In the genomic region with DNA sequence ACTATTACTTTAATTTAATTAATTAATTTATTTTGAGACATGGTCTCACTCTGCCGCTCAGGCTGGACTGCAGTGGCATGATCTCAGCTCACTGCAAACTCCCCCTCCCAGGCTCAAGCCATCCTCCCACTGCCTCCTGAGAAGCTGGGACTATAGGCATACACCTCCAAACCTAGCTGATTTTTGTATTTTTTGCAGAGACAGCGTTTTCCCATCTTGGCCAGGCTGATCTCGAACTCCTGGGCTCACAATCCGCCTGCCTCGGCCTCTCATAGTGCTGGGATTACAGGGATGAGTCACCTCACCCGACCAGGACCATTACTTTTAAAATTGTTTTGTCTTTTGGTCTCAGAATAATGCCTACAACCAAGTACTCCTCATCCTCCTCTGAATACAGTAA, we compare ENCODE assay signal across 12 cellular contexts. TPM values are rescaled to one million over a fixed set of nuclear protein-coding genes. Genes with fewer than 3 reads are reported as not detected.
DNase-seq lines count a peak whose midpoint lies in the region; ATAC-seq and TF ChIP-seq lines count a peak whose summit lies in the region.
"Had no signal": no experiment of that assay in that cellular context is flagged by ENCODE, and none has a peak within 500 bp of the region (broad histone marks: within the 10 kb centered on the region; RNA-seq: fewer than 3 reads in every experiment).

No MANE protein-coding gene starts in this region.

- H3K9me3 ChIP-seq in breast epithelium (no peaks in the 10 kb centered on the region), IMR-90 (ENCODE audit: control insufficient read depth, insufficient read depth, low read length) (no peaks in the 10 kb centered on the region)
- H3K9me3 ChIP-seq: BLaER1, HAP-1 had no signal

- H3K79me1 ChIP-seq in IMR-90 (ENCODE audit: low read depth in 1 of 2, low read length in 2 of 2) = peaks cover 8 to 18% of the 10 kb centered on the region in 2 experiments

- H3K4ac ChIP-seq in IMR-90 (ENCODE audit: low read depth, low read length) = no peak overlapping the region

- no peak for ATAC-seq in IMR-90 (ENCODE audit: low read depth)
- ATAC-seq in central memory CD8-positive, alpha-beta T cell (replicated peaks; ENCODE audit: extremely low read depth, poor library complexity, severe bottlenecking) = no peak

- no peak overlapping the region for H4K8ac ChIP-seq in IMR-90 (ENCODE audit: low read depth in 2 of 2, low read length in 2 of 2)

- H3K27me3 Mint-ChIP-seq in MCF 10A (ENCODE audit: insufficient read depth, unreplicated experiment) = no peaks in the 10 kb centered on the region
- H3K27me3 Mint-ChIP-seq in central memory CD8-positive, alpha-beta T cell = no peaks in the 10 kb centered on the region
- H3K27me3 Mint-ChIP-seq in activated CD4-positive, alpha-beta T cell treated with anti-CD3 and anti-CD28 coated beads, Interleukin-2, amount 10 ng/mL, durations not matched to agents 7 days and 5 days = no peaks in the 10 kb centered on the region

- TF ChIP-seq CTCF in MCF 10A (IDR thresholded peaks at IDR 0.05; ENCODE audit: unreplicated experiment) (no peak), breast epithelium (IDR thresholded peaks at IDR 0.05) (no peak), IMR-90 (conservative IDR thresholded peaks at IDR 0.05; ENCODE audit: low read depth, low read length) (no peak)

- H3K4me3 Mint-ChIP-seq in MCF 10A (ENCODE audit: unreplicated experiment) = no peak overlapping the region
- no peak overlapping the region for H3K4me3 Mint-ChIP-seq in central memory CD8-positive, alpha-beta T cell
- H3K4me3 Mint-ChIP-seq in activated CD4-positive, alpha-beta T cell treated with anti-CD3 and anti-CD28 coated beads, Interleukin-2, amount 10 ng/mL, durations not matched to agents 7 days and 5 days = no peak overlapping the region

- DNase-seq in MCF 10A (ENCODE audit: unreplicated experiment) (no peak), breast epithelium (ENCODE audit: low spot score in 2 of 2) (no peak), IMR-90 (no peak), AML-193 (lab: John Stamatoyannopoulos, UW) (no peak), activated gamma-delta T cell treated with Interleukin-2 at 50 U/mL for 16 hours (no peak)
- DNase-seq in central memory CD8-positive, alpha-beta T cell (ENCODE audit: low spot score in 2 of 2) = no peak
- no peak for DNase-seq in activated CD4-positive, alpha-beta T cell treated with anti-CD3 and anti-CD28 coated beads, Interleukin-2, amount 10 ng/mL, durations not matched to agents 7 days and 5 days
- DNase-seq: DMS53, GF-D8, GOT3 had no signal

- in situ Hi-C loops in IMR-90 (cut with MboI; ENCODE audit: low sequenced_read_pairs) = no loop called here

- no peaks in the 10 kb centered on the region for H3K4me1 Mint-ChIP-seq in MCF 10A (ENCODE audit: insufficient read depth, unreplicated experiment)
- H3K4me1 Mint-ChIP-seq in central memory CD8-positive, alpha-beta T cell = no peaks in the 10 kb centered on the region
- H3K4me1 Mint-ChIP-seq in activated CD4-positive, alpha-beta T cell treated with anti-CD3 and anti-CD28 coated beads, Interleukin-2, amount 10 ng/mL, durations not matched to agents 7 days and 5 days = no peaks in the 10 kb centered on the region

- no peak overlapping the region for H4K5ac ChIP-seq in IMR-90 (ENCODE audit: low read depth, low read length)

- no peaks in the 10 kb centered on the region for H4K20me1 ChIP-seq in IMR-90 (ENCODE audit: insufficient read depth, low read length)

- CTCF ChIA-PET in MCF 10A (lab: Yijun Ruan, JAX) = interaction anchor here (0.6 kb wide), 1 partner anchor 19 kb away, joined by 3 read pairs; no protein-coding TSS in a partner anchor
- CTCF ChIA-PET in IMR-90 (lab: Yijun Ruan, JAX) = interaction anchor here (0.6 kb wide), 1 partner anchor 55 kb away, joined by 4 read pairs; no protein-coding TSS in a partner anchor
- CTCF ChIA-PET in activated CD4-positive, alpha-beta T cell treated with anti-CD3 and anti-CD28 coated beads, Interleukin-2, amount 10 ng/mL, durations not matched to agents 7 days and 5 days (lab: Charles Lee) = interaction anchor here (0.6 to 0.7 kb wide), 2 partner anchors 14 to 142 kb away, joined by 3 read pairs; no protein-coding TSS in a partner anchor

- H3K4me1 ChIP-seq in breast epithelium (no peaks in the 10 kb centered on the region), IMR-90 (ENCODE audit: control insufficient read depth, insufficient read depth, low read length) (no peaks in the 10 kb centered on the region)
- H3K4me1 ChIP-seq: BLaER1, HAP-1 had no signal

- no peaks in the 10 kb centered on the region for H3K27me3 ChIP-seq in breast epithelium
- no peaks in the 10 kb centered on the region for H3K27me3 ChIP-seq in IMR-90 (ENCODE audit: control insufficient read depth, insufficient read depth, low read length)
- H3K27me3 ChIP-seq: BLaER1 had no signal

- no peak overlapping the region for H3K9ac ChIP-seq in IMR-90 (ENCODE audit: low read depth, low read length)
- H3K9ac ChIP-seq: BLaER1 had no signal

- no peak overlapping the region for H3K27ac ChIP-seq in breast epithelium
- H3K27ac ChIP-seq in IMR-90 (ENCODE audit: insufficient read depth, low read length) = no peak overlapping the region
- H3K27ac ChIP-seq: BLaER1 had no signal

- no peaks in the 10 kb centered on the region for H3K36me3 ChIP-seq in breast epithelium
- peaks cover 54% of the 10 kb centered on the region for H3K36me3 ChIP-seq in IMR-90 (ENCODE audit: control insufficient read depth, insufficient read depth, low read length)

- no CpG with 5 or more reads among the region's 6 CpGs for WGBS in IMR-90 (ENCODE audit: extremely low coverage in 2 of 2, insufficient read length in 1 of 2), 2 experiments

- TF ChIP-seq RAD21 in IMR-90 (IDR thresholded peaks at IDR 0.05; ENCODE audit: low read length) = no peak

- no peak overlapping the region for H2BK120ac ChIP-seq in IMR-90 (ENCODE audit: low read depth, low read length)

- dilution Hi-C loops in IMR-90 (cut with HindIII; ENCODE audit: low sequenced_read_pairs, unreplicated experiment) = no loop called here

- H2BK15ac ChIP-seq in IMR-90 (ENCODE audit: low read depth, low read length) = no peak overlapping the region

- peak overlapping the region; percentile 64 for H3K27ac Mint-ChIP-seq in MCF 10A (ENCODE audit: low read depth, unreplicated experiment)
- peak overlapping the region; percentile 38 for H3K27ac Mint-ChIP-seq in central memory CD8-positive, alpha-beta T cell (ENCODE audit: low read depth)
- no peak overlapping the region for H3K27ac Mint-ChIP-seq in activated CD4-positive, alpha-beta T cell treated with anti-CD3 and anti-CD28 coated beads, Interleukin-2, amount 10 ng/mL, durations not matched to agents 7 days and 5 days

- no peak overlapping the region for H2AK9ac ChIP-seq in IMR-90 (replicated peaks; ENCODE audit: low read depth, low read length, poor library complexity)

- H3K36me3 Mint-ChIP-seq in MCF 10A (ENCODE audit: insufficient read depth, unreplicated experiment) = peaks cover 100% of the 10 kb centered on the region
- H3K36me3 Mint-ChIP-seq in central memory CD8-positive, alpha-beta T cell (ENCODE audit: insufficient read depth) = peaks cover 85% of the 10 kb centered on the region
- H3K36me3 Mint-ChIP-seq in activated CD4-positive, alpha-beta T cell treated with anti-CD3 and anti-CD28 coated beads, Interleukin-2, amount 10 ng/mL, durations not matched to agents 7 days and 5 days (ENCODE audit: low read depth) = peaks cover 76% of the 10 kb centered on the region

- intact Hi-C loops in MCF 10A (cut with micrococcal nuclease) (no loop called here), breast epithelium (cut with DNase I; ENCODE audit: low total_unique reads) (no loop called here), IMR-90 (cut with micrococcal nuclease) (no loop called here)

- no TSS peak for BruUV-seq in MCF 10A (replicated peaks; lab: Mats Ljungman, UMichigan)
- no TSS peak for BruUV-seq in IMR-90 (replicated peaks; lab: Mats Ljungman, UMichigan)

- H2AFZ ChIP-seq in IMR-90 (replicated peaks; ENCODE audit: low read length, poor library complexity) = no peak overlapping the region

- no peak overlapping the region for H3K18ac ChIP-seq in IMR-90 (ENCODE audit: low read depth, low read length)

- H3K9me3 Mint-ChIP-seq in MCF 10A (ENCODE audit: unreplicated experiment) = no peaks in the 10 kb centered on the region
- no peaks in the 10 kb centered on the region for H3K9me3 Mint-ChIP-seq in central memory CD8-positive, alpha-beta T cell
- no peaks in the 10 kb centered on the region for H3K9me3 Mint-ChIP-seq in activated CD4-positive, alpha-beta T cell treated with anti-CD3 and anti-CD28 coated beads, Interleukin-2, amount 10 ng/mL, durations not matched to agents 7 days and 5 days

- TF ChIP-seq POLR2A in breast epithelium (IDR thresholded peaks at IDR 0.05) = no peak
- TF ChIP-seq POLR2A in IMR-90 (IDR thresholded peaks at IDR 0.05; ENCODE audit: low read depth, low read length) = no peak

- POLR2A ChIA-PET in MCF 10A (lab: Yijun Ruan, JAX) (interaction anchor here (1.0 to 1.2 kb wide), 4 partner anchors 12 to 70 kb away, joined by 3 to 4 read pairs (median 4); no protein-coding TSS in a partner anchor), IMR-90 (lab: Charles Lee; ENCODE audit: unreplicated experiment) (no interaction called here)
- POLR2A ChIA-PET in activated CD4-positive, alpha-beta T cell treated with anti-CD3 and anti-CD28 coated beads, Interleukin-2, amount 10 ng/mL, durations not matched to agents 7 days and 5 days (lab: Charles Lee) = no interaction called here

- H3K4me3 ChIP-seq in breast epithelium (no peak overlapping the region), IMR-90 (ENCODE audit: insufficient read depth, low read depth, low read length) (no peak overlapping the region)
- H3K4me3 ChIP-seq: BLaER1, HAP-1 had no signal

- no peak overlapping the region for H3K23ac ChIP-seq in IMR-90 (ENCODE audit: low read depth, low read length)

- H3K9me1 ChIP-seq in IMR-90 (ENCODE audit: insufficient read depth, low read length) = no peaks in the 10 kb centered on the region

- no peak overlapping the region for H2BK20ac ChIP-seq in IMR-90 (ENCODE audit: low read depth, low read length)

- H3K56ac ChIP-seq in IMR-90 (ENCODE audit: extremely low read depth, insufficient read depth, low read length) = no peak overlapping the region

- no peak overlapping the region for H4K91ac ChIP-seq in IMR-90 (ENCODE audit: insufficient read depth, low read depth, low read length)

- H2BK5ac ChIP-seq in IMR-90 (ENCODE audit: low read depth, low read length, poor library complexity, severe bottlenecking) = no peak overlapping the region

- no peak overlapping the region for H2AK5ac ChIP-seq in IMR-90 (ENCODE audit: low read depth, low read length)

- no peak overlapping the region for H3K14ac ChIP-seq in IMR-90 (replicated peaks; ENCODE audit: low read depth, low read length)

- no peak overlapping the region for H3K4me2 ChIP-seq in IMR-90 (ENCODE audit: low read depth, low read length)
- H3K4me2 ChIP-seq: BLaER1 had no signal

RNA-seq across cellular contexts. Expression of gene YY1AP1, which starts 15.6 kb away (rescaled TPM):
- 78.6 and 88.5 TPM in 2 replicates for total RNA-seq in MCF 10A (2022)
- 100 to 1,000 TPM; 107 to 156 (median 155) TPM for total RNA-seq in breast epithelium
- 26.4 and 31.5 TPM in 2 replicates for total RNA-seq in IMR-90 (2012; rRNA removed)
- polyA plus RNA-seq in IMR-90 (2012; rRNA removed) = 52.6 and 54.9 TPM in 2 replicates
- 21.7 and 26.2 TPM in 2 replicates for polyA plus RNA-seq in IMR-90 (2012; cell fraction: cytosol; rRNA removed)
- 40.9 and 85.0 TPM in 2 replicates for polyA plus RNA-seq in IMR-90 (2012; cell fraction: nucleus; rRNA removed; ENCODE audit: low replicate concordance)
- 10 to 100 TPM; 68.9 to 81.9 TPM for total RNA-seq in activated CD4-positive, alpha-beta T cell treated with anti-CD3 and anti-CD28 coated beads, Interleukin-2, amount 10 ng/mL, durations not matched to agents 7 days and 5 days

RNA-seq across cellular contexts. Expression of gene DAP3, which starts 15.9 kb away (rescaled TPM):
- total RNA-seq in MCF 10A (2022) (226 and 235 TPM in 2 replicates), breast epithelium (100 to 1,000 TPM; 143 to 195 (median 168) TPM), IMR-90 (2012; rRNA removed) (37.2 and 48.6 TPM in 2 replicates)
- polyA plus RNA-seq in IMR-90 (2012; rRNA removed) = 126 TPM in 2 replicates
- 44.3 and 46.8 TPM in 2 replicates for polyA plus RNA-seq in IMR-90 (2012; cell fraction: cytosol; rRNA removed)
- 61.3 and 152 TPM in 2 replicates for polyA plus RNA-seq in IMR-90 (2012; cell fraction: nucleus; rRNA removed; ENCODE audit: low replicate concordance)
- 100 to 1,000 TPM; 123 to 129 TPM for total RNA-seq in activated CD4-positive, alpha-beta T cell treated with anti-CD3 and anti-CD28 coated beads, Interleukin-2, amount 10 ng/mL, durations not matched to agents 7 days and 5 days
